ENCODE assay signal across 2 cellular contexts in the genomic region with DNA sequence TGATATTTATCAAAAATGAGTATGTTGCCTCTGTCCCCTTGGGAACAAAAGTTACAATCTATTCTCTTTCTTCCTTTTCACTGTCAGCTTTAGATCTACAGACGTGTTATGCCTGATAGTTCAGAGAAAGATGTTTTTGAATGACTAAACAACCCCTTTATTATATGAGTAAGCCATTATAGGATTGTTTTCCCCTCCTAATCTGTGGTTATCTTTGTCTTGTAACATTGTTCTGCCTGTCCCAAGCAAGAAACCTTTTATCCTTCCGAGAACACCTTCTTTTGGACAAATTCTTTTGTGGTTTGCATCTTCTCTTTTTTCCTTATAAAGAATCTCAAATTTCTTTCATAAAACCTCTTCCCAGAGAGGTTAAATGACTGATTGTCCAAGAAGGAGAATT.
TF ChIP-seq lines count a peak whose summit lies in the region.

No MANE protein-coding gene starts in this region.

TF ChIP-seq in SK-N-SH, 30 proteins besides CTCF, POLR2A, EP300 and RAD21 (continued from another document):
- no peak; the same call in 1 of the 2 replicates for TF ChIP-seq TCF12 (IDR thresholded peaks at IDR 0.05)
- TF ChIP-seq, protein P1, sequence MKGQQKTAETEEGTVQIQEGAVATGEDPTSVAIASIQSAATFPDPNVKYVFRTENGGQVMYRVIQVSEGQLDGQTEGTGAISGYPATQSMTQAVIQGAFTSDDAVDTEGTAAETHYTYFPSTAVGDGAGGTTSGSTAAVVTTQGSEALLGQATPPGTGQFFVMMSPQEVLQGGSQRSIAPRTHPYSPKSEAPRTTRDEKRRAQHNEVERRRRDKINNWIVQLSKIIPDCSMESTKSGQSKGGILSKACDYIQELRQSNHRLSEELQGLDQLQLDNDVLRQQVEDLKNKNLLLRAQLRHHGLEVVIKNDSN (IDR thresholded peaks at IDR 0.05; ENCODE audit: borderline replicate concordance, low read depth) = no peak
- TF ChIP-seq GABPA (IDR thresholded peaks at IDR 0.05; ENCODE audit: low read depth) = no peak
- no peak for TF ChIP-seq ELF1 (IDR thresholded peaks at IDR 0.05)
- no peak for TF ChIP-seq YY1 (IDR thresholded peaks at IDR 0.05; ENCODE audit: low read depth)
- TF ChIP-seq RFX5 (IDR thresholded peaks at IDR 0.05; ENCODE audit: low read length) = no peak
- no peak for TF ChIP-seq CHD2 (IDR thresholded peaks at IDR 0.05; ENCODE audit: low read length, partially characterized antibody)
- TF ChIP-seq, protein P2, sequence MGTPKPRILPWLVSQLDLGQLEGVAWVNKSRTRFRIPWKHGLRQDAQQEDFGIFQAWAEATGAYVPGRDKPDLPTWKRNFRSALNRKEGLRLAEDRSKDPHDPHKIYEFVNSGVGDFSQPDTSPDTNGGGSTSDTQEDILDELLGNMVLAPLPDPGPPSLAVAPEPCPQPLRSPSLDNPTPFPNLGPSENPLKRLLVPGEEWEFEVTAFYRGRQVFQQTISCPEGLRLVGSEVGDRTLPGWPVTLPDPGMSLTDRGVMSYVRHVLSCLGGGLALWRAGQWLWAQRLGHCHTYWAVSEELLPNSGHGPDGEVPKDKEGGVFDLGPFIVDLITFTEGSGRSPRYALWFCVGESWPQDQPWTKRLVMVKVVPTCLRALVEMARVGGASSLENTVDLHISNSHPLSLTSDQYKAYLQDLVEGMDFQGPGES (IDR thresholded peaks at IDR 0.05; ENCODE audit: low read depth, low read length) = no peak
- TF ChIP-seq, protein P3, sequence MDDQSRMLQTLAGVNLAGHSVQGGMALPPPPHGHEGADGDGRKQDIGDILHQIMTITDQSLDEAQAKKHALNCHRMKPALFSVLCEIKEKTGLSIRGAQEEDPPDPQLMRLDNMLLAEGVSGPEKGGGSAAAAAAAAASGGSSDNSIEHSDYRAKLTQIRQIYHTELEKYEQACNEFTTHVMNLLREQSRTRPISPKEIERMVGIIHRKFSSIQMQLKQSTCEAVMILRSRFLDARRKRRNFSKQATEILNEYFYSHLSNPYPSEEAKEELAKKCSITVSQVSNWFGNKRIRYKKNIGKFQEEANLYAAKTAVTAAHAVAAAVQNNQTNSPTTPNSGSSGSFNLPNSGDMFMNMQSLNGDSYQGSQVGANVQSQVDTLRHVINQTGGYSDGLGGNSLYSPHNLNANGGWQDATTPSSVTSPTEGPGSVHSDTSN (IDR thresholded peaks at IDR 0.05) = peak; percentile 16; the same call in 1 of the 2 replicates
- TF ChIP-seq, protein P4, sequence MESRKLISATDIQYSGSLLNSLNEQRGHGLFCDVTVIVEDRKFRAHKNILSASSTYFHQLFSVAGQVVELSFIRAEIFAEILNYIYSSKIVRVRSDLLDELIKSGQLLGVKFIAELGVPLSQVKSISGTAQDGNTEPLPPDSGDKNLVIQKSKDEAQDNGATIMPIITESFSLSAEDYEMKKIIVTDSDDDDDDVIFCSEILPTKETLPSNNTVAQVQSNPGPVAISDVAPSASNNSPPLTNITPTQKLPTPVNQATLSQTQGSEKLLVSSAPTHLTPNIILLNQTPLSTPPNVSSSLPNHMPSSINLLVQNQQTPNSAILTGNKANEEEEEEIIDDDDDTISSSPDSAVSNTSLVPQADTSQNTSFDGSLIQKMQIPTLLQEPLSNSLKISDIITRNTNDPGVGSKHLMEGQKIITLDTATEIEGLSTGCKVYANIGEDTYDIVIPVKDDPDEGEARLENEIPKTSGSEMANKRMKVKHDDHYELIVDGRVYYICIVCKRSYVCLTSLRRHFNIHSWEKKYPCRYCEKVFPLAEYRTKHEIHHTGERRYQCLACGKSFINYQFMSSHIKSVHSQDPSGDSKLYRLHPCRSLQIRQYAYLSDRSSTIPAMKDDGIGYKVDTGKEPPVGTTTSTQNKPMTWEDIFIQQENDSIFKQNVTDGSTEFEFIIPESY (IDR thresholded peaks at IDR 0.05; ENCODE audit: borderline replicate concordance, low read depth) = no peak
- no peak for TF ChIP-seq MXI1 (IDR thresholded peaks at IDR 0.05; ENCODE audit: low read depth, low read length)
- no peak for TF ChIP-seq MEF2A (IDR thresholded peaks at IDR 0.05; ENCODE audit: borderline replicate concordance, low read depth)
- no peak for TF ChIP-seq TAF1 (IDR thresholded peaks at IDR 0.05; ENCODE audit: borderline replicate concordance, low read depth, low read length)
- no peak for TF ChIP-seq TEAD4 (IDR thresholded peaks at IDR 0.05; ENCODE audit: borderline replicate concordance, insufficient read depth)
- TF ChIP-seq, protein P5, sequence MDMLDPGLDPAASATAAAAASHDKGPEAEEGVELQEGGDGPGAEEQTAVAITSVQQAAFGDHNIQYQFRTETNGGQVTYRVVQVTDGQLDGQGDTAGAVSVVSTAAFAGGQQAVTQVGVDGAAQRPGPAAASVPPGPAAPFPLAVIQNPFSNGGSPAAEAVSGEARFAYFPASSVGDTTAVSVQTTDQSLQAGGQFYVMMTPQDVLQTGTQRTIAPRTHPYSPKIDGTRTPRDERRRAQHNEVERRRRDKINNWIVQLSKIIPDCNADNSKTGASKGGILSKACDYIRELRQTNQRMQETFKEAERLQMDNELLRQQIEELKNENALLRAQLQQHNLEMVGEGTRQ (IDR thresholded peaks at IDR 0.05; ENCODE audit: borderline replicate concordance, low read depth, low read length) = no peak
- TF ChIP-seq, protein P6, sequence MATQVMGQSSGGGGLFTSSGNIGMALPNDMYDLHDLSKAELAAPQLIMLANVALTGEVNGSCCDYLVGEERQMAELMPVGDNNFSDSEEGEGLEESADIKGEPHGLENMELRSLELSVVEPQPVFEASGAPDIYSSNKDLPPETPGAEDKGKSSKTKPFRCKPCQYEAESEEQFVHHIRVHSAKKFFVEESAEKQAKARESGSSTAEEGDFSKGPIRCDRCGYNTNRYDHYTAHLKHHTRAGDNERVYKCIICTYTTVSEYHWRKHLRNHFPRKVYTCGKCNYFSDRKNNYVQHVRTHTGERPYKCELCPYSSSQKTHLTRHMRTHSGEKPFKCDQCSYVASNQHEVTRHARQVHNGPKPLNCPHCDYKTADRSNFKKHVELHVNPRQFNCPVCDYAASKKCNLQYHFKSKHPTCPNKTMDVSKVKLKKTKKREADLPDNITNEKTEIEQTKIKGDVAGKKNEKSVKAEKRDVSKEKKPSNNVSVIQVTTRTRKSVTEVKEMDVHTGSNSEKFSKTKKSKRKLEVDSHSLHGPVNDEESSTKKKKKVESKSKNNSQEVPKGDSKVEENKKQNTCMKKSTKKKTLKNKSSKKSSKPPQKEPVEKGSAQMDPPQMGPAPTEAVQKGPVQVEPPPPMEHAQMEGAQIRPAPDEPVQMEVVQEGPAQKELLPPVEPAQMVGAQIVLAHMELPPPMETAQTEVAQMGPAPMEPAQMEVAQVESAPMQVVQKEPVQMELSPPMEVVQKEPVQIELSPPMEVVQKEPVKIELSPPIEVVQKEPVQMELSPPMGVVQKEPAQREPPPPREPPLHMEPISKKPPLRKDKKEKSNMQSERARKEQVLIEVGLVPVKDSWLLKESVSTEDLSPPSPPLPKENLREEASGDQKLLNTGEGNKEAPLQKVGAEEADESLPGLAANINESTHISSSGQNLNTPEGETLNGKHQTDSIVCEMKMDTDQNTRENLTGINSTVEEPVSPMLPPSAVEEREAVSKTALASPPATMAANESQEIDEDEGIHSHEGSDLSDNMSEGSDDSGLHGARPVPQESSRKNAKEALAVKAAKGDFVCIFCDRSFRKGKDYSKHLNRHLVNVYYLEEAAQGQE (IDR thresholded peaks at IDR 0.05; ENCODE audit: low read depth, low read length) = no peak
- TF ChIP-seq EZH2phosphoT487 (IDR thresholded peaks at IDR 0.05; ENCODE audit: borderline replicate concordance, low read depth) = no peak
TF ChIP-seq in SK-N-SH: peak in this region for 4.

TF ChIP-seq in SK-N-SH treated with all-trans-retinoic acid at 6 μM for 48 hours, 23 proteins besides CTCF, POLR2A, EP300 and RAD21 (continued from another document):
- TF ChIP-seq TOX (CRISPR knock-in tag; IDR thresholded peaks at IDR 0.05; ENCODE audit: borderline replicate concordance) = no peak
- TF ChIP-seq ESRRG (CRISPR knock-in tag; IDR thresholded peaks at IDR 0.05) = no peak
- TF ChIP-seq, protein P7, sequence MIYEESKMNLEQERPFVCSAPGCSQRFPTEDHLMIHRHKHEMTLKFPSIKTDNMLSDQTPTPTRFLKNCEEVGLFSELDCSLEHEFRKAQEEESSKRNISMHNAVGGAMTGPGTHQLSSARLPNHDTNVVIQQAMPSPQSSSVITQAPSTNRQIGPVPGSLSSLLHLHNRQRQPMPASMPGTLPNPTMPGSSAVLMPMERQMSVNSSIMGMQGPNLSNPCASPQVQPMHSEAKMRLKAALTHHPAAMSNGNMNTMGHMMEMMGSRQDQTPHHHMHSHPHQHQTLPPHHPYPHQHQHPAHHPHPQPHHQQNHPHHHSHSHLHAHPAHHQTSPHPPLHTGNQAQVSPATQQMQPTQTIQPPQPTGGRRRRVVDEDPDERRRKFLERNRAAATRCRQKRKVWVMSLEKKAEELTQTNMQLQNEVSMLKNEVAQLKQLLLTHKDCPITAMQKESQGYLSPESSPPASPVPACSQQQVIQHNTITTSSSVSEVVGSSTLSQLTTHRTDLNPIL (CRISPR knock-in tag; IDR thresholded peaks at IDR 0.05; ENCODE audit: low read depth) = no peak
- TF ChIP-seq ZNF70 (CRISPR knock-in tag; IDR thresholded peaks at IDR 0.05) = no peak
- no peak for TF ChIP-seq CSDC2 (CRISPR knock-in tag; IDR thresholded peaks at IDR 0.05)
